ENCODE assay signal across 8 cellular contexts in the genomic region with DNA sequence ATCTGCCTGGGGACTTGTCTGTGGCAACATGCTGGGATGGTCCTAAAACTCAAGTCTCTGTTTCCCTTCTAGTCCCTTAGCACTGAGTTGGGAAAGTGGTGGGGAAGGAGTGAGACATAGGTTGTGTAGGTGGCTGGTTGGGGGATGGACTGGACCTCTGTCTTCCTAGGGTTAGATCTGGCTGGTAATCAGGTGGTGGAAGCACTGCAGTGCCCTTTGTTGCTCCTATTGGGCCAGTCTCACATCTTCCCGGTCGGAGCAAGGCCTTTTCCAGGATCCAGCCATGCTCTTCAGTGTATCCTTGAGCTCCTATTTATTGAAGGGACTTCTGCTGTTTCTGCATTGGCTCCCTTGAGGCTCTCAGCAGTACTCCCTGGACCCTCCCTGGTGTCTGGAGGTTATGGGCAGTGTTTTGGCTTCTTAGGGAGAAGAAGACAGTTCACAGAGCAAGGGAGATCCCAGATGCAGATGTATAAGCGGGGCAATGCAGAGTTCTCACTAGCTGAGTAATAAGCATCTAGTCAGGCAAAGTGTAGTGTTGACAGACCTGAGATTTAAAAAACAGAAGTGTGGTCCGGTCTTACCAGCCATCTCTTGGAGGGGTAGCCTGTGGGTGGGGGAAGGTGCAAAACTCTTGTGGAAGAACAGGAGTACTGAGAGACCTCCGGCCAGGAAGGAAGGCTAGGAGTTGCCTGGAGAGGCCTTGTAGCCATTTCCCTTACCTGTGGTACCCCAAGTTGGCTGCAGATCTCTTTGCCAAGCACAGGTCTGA. TPM values are rescaled to one million over a fixed set of nuclear protein-coding genes. Genes with fewer than 3 reads are reported as not detected.
A peak's percentile ranks its signal among the peaks of the same experiment; 100 is the strongest.
DNase-seq lines count a peak whose midpoint lies in the region; ATAC-seq and TF ChIP-seq lines count a peak whose summit lies in the region.

No MANE protein-coding gene starts in this region.

- H3K36me3 ChIP-seq in left lung = no peaks in the 10 kb centered on the region

- no peaks in the 10 kb centered on the region for H3K9me3 ChIP-seq in left lung

- no peaks in the 10 kb centered on the region for H3K27me3 Mint-ChIP-seq in activated naive CD4-positive, alpha-beta T cell treated with anti-CD3 and anti-CD28 coated beads, Interleukin-2, amount 50 U/mL, for 24 hours
- no peaks in the 10 kb centered on the region for H3K27me3 Mint-ChIP-seq in activated naive CD8-positive, alpha-beta T cell
- no peaks in the 10 kb centered on the region for H3K27me3 Mint-ChIP-seq in type B pancreatic cell

- H3K9me3 Mint-ChIP-seq in activated naive CD4-positive, alpha-beta T cell treated with anti-CD3 and anti-CD28 coated beads, Interleukin-2, amount 50 U/mL, for 24 hours = no peaks in the 10 kb centered on the region
- H3K9me3 Mint-ChIP-seq in activated naive CD8-positive, alpha-beta T cell (ENCODE audit: low read depth) = no peaks in the 10 kb centered on the region
- H3K9me3 Mint-ChIP-seq in type B pancreatic cell = no peaks in the 10 kb centered on the region

- H3K4me3 Mint-ChIP-seq in activated naive CD4-positive, alpha-beta T cell treated with anti-CD3 and anti-CD28 coated beads, Interleukin-2, amount 50 U/mL, for 24 hours = peak overlapping the region; percentile 92
- H3K4me3 Mint-ChIP-seq in activated naive CD8-positive, alpha-beta T cell = peak overlapping the region; percentile 93
- H3K4me3 Mint-ChIP-seq in type B pancreatic cell = peak overlapping the region; percentile 88

- H3K27me3 ChIP-seq in left lung = no peaks in the 10 kb centered on the region

- no peak for DNase-seq in activated naive CD4-positive, alpha-beta T cell treated with Interleukin-2 at 50 U/mL for 16 hours
- DNase-seq in left lung (no peak), type B pancreatic cell (ENCODE audit: extremely low spot score, unreplicated experiment) (no peak), NCI-H2029 (lab: John Stamatoyannopoulos, UW) (no peak)

- peak overlapping the region; percentile 95 to 96 for H3K27ac ChIP-seq in left lung

- ATAC-seq in left lung = no peak
- ATAC-seq in HG02840 (IDR thresholded peaks at IDR 0.05; ENCODE audit: low FRiP score, unreplicated experiment) = no peak
- ATAC-seq in GM18870 (IDR thresholded peaks at IDR 0.05; ENCODE audit: unreplicated experiment) = no peak

- peak overlapping the region; percentile 90 for H3K27ac Mint-ChIP-seq in activated naive CD4-positive, alpha-beta T cell treated with anti-CD3 and anti-CD28 coated beads, Interleukin-2, amount 50 U/mL, for 24 hours
- peak overlapping the region; percentile 89 for H3K27ac Mint-ChIP-seq in activated naive CD8-positive, alpha-beta T cell
- H3K27ac Mint-ChIP-seq in type B pancreatic cell = peak overlapping the region; percentile 94

- peaks cover 41 to 67% of the 10 kb centered on the region in 2 donors for H3K4me1 ChIP-seq in left lung

- H3K4me1 Mint-ChIP-seq in activated naive CD4-positive, alpha-beta T cell treated with anti-CD3 and anti-CD28 coated beads, Interleukin-2, amount 50 U/mL, for 24 hours = peaks cover 49% of the 10 kb centered on the region
- H3K4me1 Mint-ChIP-seq in activated naive CD8-positive, alpha-beta T cell (ENCODE audit: low read depth) = peaks cover 51% of the 10 kb centered on the region
- H3K4me1 Mint-ChIP-seq in type B pancreatic cell (ENCODE audit: unreplicated experiment) = peaks cover 42% of the 10 kb centered on the region

- intact Hi-C loops in left lung (cut with DNase I) = no loop called here

- no peaks in the 10 kb centered on the region for H3K36me3 Mint-ChIP-seq in activated naive CD4-positive, alpha-beta T cell treated with anti-CD3 and anti-CD28 coated beads, Interleukin-2, amount 50 U/mL, for 24 hours
- H3K36me3 Mint-ChIP-seq in activated naive CD8-positive, alpha-beta T cell = no peaks in the 10 kb centered on the region
- peaks cover 3% of the 10 kb centered on the region for H3K36me3 Mint-ChIP-seq in type B pancreatic cell

- TF ChIP-seq CTCF in left lung (IDR thresholded peaks at IDR 0.05) = no peak
- no peak for TF ChIP-seq CTCF in type B pancreatic cell (conservative IDR thresholded peaks at IDR 0.05)

- peak overlapping the region; percentile 98 for H3K4me3 ChIP-seq in left lung

RNA-seq across cellular contexts. Expression of a gene that starts 1.3 kb away (rescaled TPM):
- 10 to 100 TPM; 91.5 to 92.2 TPM for total RNA-seq in left lung
- total RNA-seq in type B pancreatic cell (ENCODE audit: low replicate concordance) = 144 and 149 TPM in 2 replicates

RNA-seq across cellular contexts. Expression of a gene that starts 2.0 kb away (rescaled TPM):
- total RNA-seq in left lung (10 to 100 TPM; 30.8 to 37.9 TPM), type B pancreatic cell (ENCODE audit: low replicate concordance) (67.6 and 74.2 TPM in 2 replicates)

RNA-seq across cellular contexts. Expression of a gene that starts 3.4 kb away (rescaled TPM):
- total RNA-seq in left lung (10 to 100 TPM; 21.7 to 26.2 TPM), type B pancreatic cell (ENCODE audit: low replicate concordance) (25.5 and 35.1 TPM in 2 replicates)

RNA-seq across cellular contexts. Expression of a gene that starts 27.4 kb away (rescaled TPM):
- 10 to 100 TPM; 47.9 to 48.8 TPM for total RNA-seq in left lung
- total RNA-seq in type B pancreatic cell (ENCODE audit: low replicate concordance) = 77.5 and 81.1 TPM in 2 replicates

RNA-seq across cellular contexts. Expression of a gene that starts 38.8 kb away (rescaled TPM):
- 1 to 10 TPM in 1 of 2 donors, under 1 TPM in 1; 0.52 to 4.4 TPM for total RNA-seq in left lung
- 3.9 and 7.2 TPM in 2 replicates for total RNA-seq in type B pancreatic cell (ENCODE audit: low replicate concordance)
